Comparison of ENCODE assay signal across 17 cellular contexts in the genomic region with DNA sequence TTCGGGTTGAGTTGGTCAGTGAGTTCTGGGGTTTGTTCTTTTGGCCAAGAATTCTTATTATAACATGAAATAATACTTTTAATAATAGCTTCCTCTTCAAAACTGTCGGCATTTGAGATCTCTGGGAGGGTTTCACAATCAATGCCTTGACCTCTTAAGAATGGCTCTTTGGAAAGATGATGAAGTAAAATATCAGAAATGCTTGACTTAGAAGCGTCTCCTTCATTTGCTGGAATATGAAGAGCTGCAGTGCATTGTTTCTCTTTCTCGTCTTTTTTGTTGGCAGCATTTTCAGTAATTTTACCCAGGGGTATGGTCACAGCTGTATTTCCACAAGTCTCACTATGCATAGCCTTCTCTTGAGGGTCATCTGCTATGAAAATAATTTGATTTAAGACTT. TPM values are rescaled to one million over a fixed set of nuclear protein-coding genes. Genes with fewer than 3 reads are reported as not detected.
DNase-seq lines count a peak whose midpoint lies in the region; ATAC-seq and TF ChIP-seq lines count a peak whose summit lies in the region.
"Had no signal": no experiment of that assay in that cellular context is flagged by ENCODE, and none has a peak within 500 bp of the region (broad histone marks: within the 10 kb centered on the region; RNA-seq: fewer than 3 reads in every experiment).

No MANE protein-coding gene starts in this region.

- peaks cover 18% of the 10 kb centered on the region for H3K4me1 ChIP-seq in osteoblast (ENCODE audit: insufficient read depth, low read length)
- H3K4me1 ChIP-seq: BE2C had no signal

- peaks cover 27% of the 10 kb centered on the region for H3K4me1 Mint-ChIP-seq in HFFc6 (ENCODE audit: low read depth)

- peak overlapping the region; percentile 52 for H2AFZ ChIP-seq in osteoblast (ENCODE audit: low read length)

- no peaks in the 10 kb centered on the region for H3K9me3 ChIP-seq in osteoblast (ENCODE audit: low read depth, low read length)
- H3K9me3 ChIP-seq: BE2C had no signal

- no peaks in the 10 kb centered on the region for H3K36me3 Mint-ChIP-seq in HFFc6 (ENCODE audit: low read depth)

- peak overlapping the region; percentile 56; the same call in 1 of the 2 replicates for H3K4me3 Mint-ChIP-seq in HFFc6
- H3K4me3 Mint-ChIP-seq: memory B cell had no signal

- TF ChIP-seq CTCF in AG10803 (conservative IDR thresholded peaks at IDR 0.05; ENCODE audit: low read length) = no peak
- TF ChIP-seq CTCF in HFFc6 (IDR thresholded peaks at IDR 0.05) = no peak
- no peak for TF ChIP-seq CTCF in osteoblast (IDR thresholded peaks at IDR 0.05; ENCODE audit: extremely low read depth, low read depth, low read length)

- peak overlapping the region; percentile 3; the same call in 1 of the 2 replicates for H3K27ac Mint-ChIP-seq in HFFc6
- H3K27ac Mint-ChIP-seq: memory B cell had no signal

- no peaks in the 10 kb centered on the region for H3K9me3 Mint-ChIP-seq in HFFc6
- H3K9me3 Mint-ChIP-seq: memory B cell had no signal

- peaks cover 11% of the 10 kb centered on the region for H3K27me3 Mint-ChIP-seq in HFFc6 (ENCODE audit: insufficient read depth)

- no peaks in the 10 kb centered on the region for H3K79me2 ChIP-seq in osteoblast (ENCODE audit: insufficient read depth, low read length)

- no peaks in the 10 kb centered on the region for H3K36me3 ChIP-seq in osteoblast (ENCODE audit: insufficient read depth, low read length)
- H3K36me3 ChIP-seq: BE2C had no signal

- peak overlapping the region; percentile 62 for H3K4me2 ChIP-seq in osteoblast (ENCODE audit: insufficient read depth, low read length)

- peak; percentile 39 for DNase-seq in AG10803 (ENCODE audit: low read depth)
- DNase-seq in HFFc6 = no peak
- DNase-seq in fibroblast of gingiva (ENCODE audit: low read depth) = peak; percentile 74
- DNase-seq in osteoblast (ENCODE audit: insufficient read length, low spot score, missing footprints) = peak; percentile 22
- DNase-seq in ecto neural progenitor cell (ENCODE audit: low spot score) = no peak
- no peak for DNase-seq in activated T-cell treated with anti-CD3 and anti-CD28 coated beads for 4 hours
- DNase-seq: BE2C; central memory CD4-positive, alpha-beta T cell; NCI-H1105; NCI-H446; stimulated activated CD4-positive, alpha-beta T cell treated with anti-CD3 and anti-CD28 coated beads, Interleukin-1b, Interleukin-23, amount 100 ng/mL, for 48 hours; stimulated activated CD8-positive, alpha-beta memory T cell treated with anti-CD3 and anti-CD28 coated beads, Interleukin-4, amount 100 ng/mL, for 48 hours had no signal

- H3K4me3 ChIP-seq in AG10803 (ENCODE audit: low read length) = no peak overlapping the region
- H3K4me3 ChIP-seq in osteoblast (ENCODE audit: insufficient read depth, low read length) = peak overlapping the region; percentile 38

- peak overlapping the region; percentile 6 for H3K27ac ChIP-seq in osteoblast (ENCODE audit: low read depth, low read length)
- H3K27ac ChIP-seq: epithelial cell of prostate had no signal

- no peaks in the 10 kb centered on the region for H3K27me3 ChIP-seq in osteoblast (ENCODE audit: insufficient read depth, low read length)
- H3K27me3 ChIP-seq: BE2C had no signal

- ATAC-seq in HG03039 (IDR thresholded peaks at IDR 0.05; ENCODE audit: unreplicated experiment) (no peak), GM19455 (IDR thresholded peaks at IDR 0.05; ENCODE audit: unreplicated experiment) (no peak)

- no peaks in the 10 kb centered on the region for H4K20me1 ChIP-seq in osteoblast (ENCODE audit: insufficient read depth, low read length)

RNA-seq across cellular contexts. Expression of a gene that starts 4.8 kb away (rescaled TPM):
- total RNA-seq in HFFc6 (2021; fragmentation: NEBNext Ultra II Directional; extraction: Animal tissue kit (Norgen Biotek cat#: 25700)) = under 1 TPM in 2 of 6 experiments, not detected in 4; 0.39 to 0.57 TPM
- total RNA-seq in osteoblast = not detected in 2 replicates
- total RNA-seq: activated CD8-positive, alpha-beta memory T cell treated with anti-CD3 and anti-CD28 coated beads for 36 hours had no signal

RNA-seq across cellular contexts. Expression of a gene that starts 24.6 kb away (rescaled TPM):
- total RNA-seq in HFFc6 (2021; fragmentation: NEBNext Ultra II Directional; extraction: Animal tissue kit (Norgen Biotek cat#: 25700)) = 10 to 100 TPM; 10.3 to 21.8 (median 19.0) TPM
- total RNA-seq in osteoblast = 21.4 and 21.8 TPM in 2 replicates

Comparison
In these comparisons a context has a peak if more than half of its experiments do, and no peak if none do; other contexts are left out.
1. DNase-seq: peak in AG10803 (single experiment), fibroblast of gingiva (single experiment) and osteoblast (single experiment); none in HFFc6 (single experiment), ecto neural progenitor cell (single experiment) and activated T-cell treated with anti-CD3 and anti-CD28 coated beads for 4 hours (single experiment).